In the genomic region with DNA sequence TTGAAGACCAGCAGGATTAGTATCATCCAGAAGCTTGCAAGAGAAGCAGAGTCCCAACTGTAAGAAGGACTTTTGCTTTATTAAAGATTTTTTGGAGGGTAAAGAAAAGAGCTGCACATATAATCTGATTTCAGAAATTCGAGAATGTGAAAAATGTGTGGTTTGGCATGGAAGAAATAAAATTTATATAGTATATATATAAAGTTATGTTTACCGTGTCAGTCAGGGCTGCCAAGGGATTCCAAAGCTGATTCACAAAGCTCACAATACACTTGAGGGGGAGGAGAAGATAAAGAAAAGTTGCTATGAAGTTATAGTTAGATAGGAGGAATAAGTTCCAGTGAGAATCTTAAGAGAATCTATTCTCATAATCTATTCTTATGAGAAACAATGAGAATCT, we compare ENCODE assay signal across 1 cellular context.
TF ChIP-seq lines count a peak whose summit lies in the region.

No MANE protein-coding gene starts in this region.

TF ChIP-seq in SK-N-SH treated with all-trans-retinoic acid at 6 μM for 48 hours, 23 proteins besides CTCF, POLR2A, EP300 and RAD21 (continued from another document):
- no peak for TF ChIP-seq ZFP30 (CRISPR knock-in tag; IDR thresholded peaks at IDR 0.05)
- TF ChIP-seq ZNF565 (CRISPR knock-in tag; conservative IDR thresholded peaks at IDR 0.05; ENCODE audit: low read depth) = no peak
- no peak for TF ChIP-seq BACH2 (CRISPR knock-in tag; IDR thresholded peaks at IDR 0.05; ENCODE audit: borderline replicate concordance)
- TF ChIP-seq PATZ1 (CRISPR knock-in tag; IDR thresholded peaks at IDR 0.05; ENCODE audit: borderline replicate concordance) = no peak
- TF ChIP-seq ZNF8 (CRISPR knock-in tag; IDR thresholded peaks at IDR 0.05) = no peak
- no peak for TF ChIP-seq ZNF70 (CRISPR knock-in tag; IDR thresholded peaks at IDR 0.05)
- TF ChIP-seq SNAI2 (CRISPR knock-in tag; IDR thresholded peaks at IDR 0.05) = no peak
